In the genomic region with DNA sequence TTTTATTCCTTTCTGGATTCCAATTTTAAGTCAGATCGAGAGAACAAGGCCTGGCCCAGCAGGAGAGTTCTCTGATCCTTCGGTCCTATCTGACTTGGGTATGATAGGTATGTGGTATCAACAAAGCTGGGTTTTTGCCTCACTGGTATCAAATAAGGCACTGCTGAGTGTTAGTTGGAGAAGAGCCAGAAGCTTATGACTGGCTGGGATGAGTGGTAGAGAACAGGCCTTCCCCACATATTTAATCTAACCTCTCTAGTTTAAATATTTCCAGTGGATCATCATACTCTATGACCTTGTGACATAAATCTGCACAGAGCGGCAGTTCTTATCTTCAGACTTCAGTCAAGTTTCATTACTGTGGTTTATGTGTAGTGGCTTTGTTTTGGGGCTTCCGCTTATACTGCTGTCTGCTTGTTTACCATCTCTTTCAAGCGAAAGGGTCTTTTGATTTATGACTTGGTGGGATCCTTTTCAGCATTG, we compare ENCODE assay signal across 1 cellular context.
TF ChIP-seq lines count a peak whose summit lies in the region.

No MANE protein-coding gene starts in this region.

TF ChIP-seq in HEK293, 187 proteins besides CTCF, POLR2A, EP300 and RAD21 (continued from another document):
- TF ChIP-seq, protein P1, sequence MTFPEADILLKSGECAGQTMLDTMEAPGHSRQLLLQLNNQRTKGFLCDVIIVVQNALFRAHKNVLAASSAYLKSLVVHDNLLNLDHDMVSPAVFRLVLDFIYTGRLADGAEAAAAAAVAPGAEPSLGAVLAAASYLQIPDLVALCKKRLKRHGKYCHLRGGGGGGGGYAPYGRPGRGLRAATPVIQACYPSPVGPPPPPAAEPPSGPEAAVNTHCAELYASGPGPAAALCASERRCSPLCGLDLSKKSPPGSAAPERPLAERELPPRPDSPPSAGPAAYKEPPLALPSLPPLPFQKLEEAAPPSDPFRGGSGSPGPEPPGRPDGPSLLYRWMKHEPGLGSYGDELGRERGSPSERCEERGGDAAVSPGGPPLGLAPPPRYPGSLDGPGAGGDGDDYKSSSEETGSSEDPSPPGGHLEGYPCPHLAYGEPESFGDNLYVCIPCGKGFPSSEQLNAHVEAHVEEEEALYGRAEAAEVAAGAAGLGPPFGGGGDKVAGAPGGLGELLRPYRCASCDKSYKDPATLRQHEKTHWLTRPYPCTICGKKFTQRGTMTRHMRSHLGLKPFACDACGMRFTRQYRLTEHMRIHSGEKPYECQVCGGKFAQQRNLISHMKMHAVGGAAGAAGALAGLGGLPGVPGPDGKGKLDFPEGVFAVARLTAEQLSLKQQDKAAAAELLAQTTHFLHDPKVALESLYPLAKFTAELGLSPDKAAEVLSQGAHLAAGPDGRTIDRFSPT (tag by site-specific recombination; IDR thresholded peaks at IDR 0.05), result no peak
- TF ChIP-seq ZIC2 (tag by site-specific recombination; IDR thresholded peaks at IDR 0.05) (no peak), ZNF398 (tag by site-specific recombination; IDR thresholded peaks at IDR 0.05) (peak; percentile 57), ZNF280C (tag by site-specific recombination; IDR thresholded peaks at IDR 0.05) (no peak), ZFP69B (tag by site-specific recombination; IDR thresholded peaks at IDR 0.05) (no peak), ZNF19 (tag by site-specific recombination; IDR thresholded peaks at IDR 0.05; ENCODE audit: low read depth) (0 out of 2 replicates have a peak, but pooled peaks have one; percentile 13), EGR2 (tag by site-specific recombination; IDR thresholded peaks at IDR 0.05; ENCODE audit: low read depth) (no peak), ZNF335 (tag by site-specific recombination; conservative IDR thresholded peaks at IDR 0.05) (0 out of 2 replicates have a peak, but pooled peaks have one; percentile 20), ZNF548 (tag by site-specific recombination; IDR thresholded peaks at IDR 0.05) (no peak), ZNF311 (tag by site-specific recombination; IDR thresholded peaks at IDR 0.05; ENCODE audit: borderline replicate concordance) (no peak), PRDM1 (tag by site-specific recombination; IDR thresholded peaks at IDR 0.05) (0 out of 2 replicates have a peak, but pooled peaks have one; percentile 43), ZNF266 (tag by site-specific recombination; IDR thresholded peaks at IDR 0.05; ENCODE audit: low read depth) (no peak), ZNF248 (tag by site-specific recombination; IDR thresholded peaks at IDR 0.05) (no peak), ZNF692 (tag by site-specific recombination; IDR thresholded peaks at IDR 0.05) (0 out of 2 replicates have a peak, but pooled peaks have one; percentile 22), FEZF1 (tag by site-specific recombination; IDR thresholded peaks at IDR 0.05) (peak; percentile 20; the same call in 1 of the 2 replicates), ZNF366 (tag by site-specific recombination; conservative IDR thresholded peaks at IDR 0.05) (no peak), TCF7L2 (IDR thresholded peaks at IDR 0.05; ENCODE audit: borderline replicate concordance, low read depth, low read length) (peak; percentile 74), ZNF510 (tag by site-specific recombination; IDR thresholded peaks at IDR 0.05; ENCODE audit: insufficient replicate concordance) (no peak), ZNF664 (tag by site-specific recombination; IDR thresholded peaks at IDR 0.05) (0 out of 2 replicates have a peak, but pooled peaks have one; percentile 19), ZBTB8A (tag by site-specific recombination; IDR thresholded peaks at IDR 0.05) (peak; percentile 36; the same call in 1 of the 2 replicates), ZNF561 (tag by site-specific recombination; IDR thresholded peaks at IDR 0.05; ENCODE audit: borderline replicate concordance) (peak; percentile 55; the same call in 1 of the 2 replicates), ZBTB20 (tag by site-specific recombination; IDR thresholded peaks at IDR 0.05) (no peak), KLF9 (tag by site-specific recombination; IDR thresholded peaks at IDR 0.05; ENCODE audit: low read depth) (no peak), PRDM10 (tag by site-specific recombination; IDR thresholded peaks at IDR 0.05) (peak; percentile 17; the same call in 1 of the 2 replicates), ZNF174 (tag by site-specific recombination; IDR thresholded peaks at IDR 0.05) (no peak), SP3 (tag by site-specific recombination; IDR thresholded peaks at IDR 0.05) (no peak), ZNF610 (tag by site-specific recombination; IDR thresholded peaks at IDR 0.05; ENCODE audit: borderline replicate concordance) (0 out of 2 replicates have a peak, but pooled peaks have one; percentile 62)
- TF ChIP-seq, protein P2, sequence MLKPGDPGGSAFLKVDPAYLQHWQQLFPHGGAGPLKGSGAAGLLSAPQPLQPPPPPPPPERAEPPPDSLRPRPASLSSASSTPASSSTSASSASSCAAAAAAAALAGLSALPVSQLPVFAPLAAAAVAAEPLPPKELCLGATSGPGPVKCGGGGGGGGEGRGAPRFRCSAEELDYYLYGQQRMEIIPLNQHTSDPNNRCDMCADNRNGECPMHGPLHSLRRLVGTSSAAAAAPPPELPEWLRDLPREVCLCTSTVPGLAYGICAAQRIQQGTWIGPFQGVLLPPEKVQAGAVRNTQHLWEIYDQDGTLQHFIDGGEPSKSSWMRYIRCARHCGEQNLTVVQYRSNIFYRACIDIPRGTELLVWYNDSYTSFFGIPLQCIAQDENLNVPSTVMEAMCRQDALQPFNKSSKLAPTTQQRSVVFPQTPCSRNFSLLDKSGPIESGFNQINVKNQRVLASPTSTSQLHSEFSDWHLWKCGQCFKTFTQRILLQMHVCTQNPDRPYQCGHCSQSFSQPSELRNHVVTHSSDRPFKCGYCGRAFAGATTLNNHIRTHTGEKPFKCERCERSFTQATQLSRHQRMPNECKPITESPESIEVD (tag by site-specific recombination; IDR thresholded peaks at IDR 0.05), result peak; percentile 73
- TF ChIP-seq, protein P3, sequence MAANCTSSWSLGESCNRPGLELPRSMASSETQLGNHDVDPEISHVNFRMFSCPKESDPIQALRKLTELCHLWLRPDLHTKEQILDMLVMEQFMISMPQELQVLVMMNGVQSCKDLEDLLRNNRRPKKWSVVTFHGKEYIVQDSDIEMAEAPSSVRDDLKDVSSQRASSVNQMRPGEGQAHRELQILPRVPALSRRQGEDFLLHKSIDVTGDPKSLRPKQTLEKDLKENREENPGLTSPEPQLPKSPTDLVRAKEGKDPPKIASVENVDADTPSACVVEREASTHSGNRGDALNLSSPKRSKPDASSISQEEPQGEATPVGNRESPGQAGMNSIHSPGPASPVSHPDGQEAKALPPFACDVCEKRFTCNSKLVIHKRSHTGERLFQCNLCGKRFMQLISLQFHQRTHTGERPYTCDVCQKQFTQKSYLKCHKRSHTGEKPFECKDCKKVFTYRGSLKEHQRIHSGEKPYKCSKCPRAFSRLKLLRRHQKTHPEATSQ (tag by site-specific recombination; IDR thresholded peaks at IDR 0.05), result no peak
